13 cellular contexts compared by ENCODE assay signal in the genomic region with DNA sequence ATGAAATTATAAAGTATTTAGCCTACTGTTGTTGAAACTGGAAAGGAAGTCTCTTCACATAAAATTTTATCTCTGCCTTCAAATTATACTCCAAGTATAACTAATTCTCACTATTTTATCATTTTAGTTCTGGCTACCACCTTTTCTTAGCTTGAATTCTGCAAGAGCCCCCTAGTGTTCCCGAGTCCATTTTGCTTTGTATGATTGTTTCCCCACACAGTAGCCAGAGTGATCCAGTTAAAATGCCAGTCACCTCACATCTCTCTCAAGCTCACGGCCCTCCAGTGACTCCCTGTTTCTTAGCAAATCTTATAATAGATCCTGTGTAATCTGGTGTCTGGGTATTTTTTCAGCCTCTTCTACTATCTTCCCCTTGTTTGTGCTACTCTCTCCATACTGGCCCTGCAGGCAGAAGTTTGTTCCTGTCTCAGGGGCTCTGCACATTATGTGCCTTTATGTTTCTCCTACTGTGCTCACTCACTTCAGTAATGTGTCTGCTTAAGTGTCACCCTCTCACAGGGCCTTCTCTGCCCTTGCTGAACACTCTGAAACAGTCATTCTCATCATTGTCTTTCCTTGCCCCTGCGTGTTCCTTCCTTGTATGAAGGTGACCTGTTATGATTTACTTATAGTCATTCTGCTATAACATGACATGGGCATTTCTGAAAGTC. TPM values are rescaled to one million over a fixed set of nuclear protein-coding genes. Genes with fewer than 3 reads are reported as not detected.
DNase-seq lines count a peak whose midpoint lies in the region; ATAC-seq and TF ChIP-seq lines count a peak whose summit lies in the region.
"Had no signal": no experiment of that assay in that cellular context is flagged by ENCODE, and none has a peak within 500 bp of the region (broad histone marks: within the 10 kb centered on the region; RNA-seq: fewer than 3 reads in every experiment).

No MANE protein-coding gene starts in this region.

- no peak overlapping the region for H3K4me3 Mint-ChIP-seq in activated T-helper 17 cell treated with anti-CD3 and anti-CD28 coated beads, Interleukin-2, amount 50 U/mL, for 72 hours
- no peak overlapping the region for H3K4me3 Mint-ChIP-seq in stimulated activated naive B cell treated with anti-CD40 and anti-IgM and Interleukin-4, amounts not matched to agents 10 μg/mL and 1 μg/mL and 100 μg/mL, for 72 hours

- H3K4me1 Mint-ChIP-seq in activated T-helper 17 cell treated with anti-CD3 and anti-CD28 coated beads, Interleukin-2, amount 50 U/mL, for 72 hours, result peaks cover 35% of the 10 kb centered on the region
- peaks cover 20 to 43% of the 10 kb centered on the region in 2 donors for H3K4me1 Mint-ChIP-seq in stimulated activated naive B cell treated with anti-CD40 and anti-IgM and Interleukin-4, amounts not matched to agents 10 μg/mL and 1 μg/mL and 100 μg/mL, for 72 hours

- no peaks in the 10 kb centered on the region for H3K9me3 ChIP-seq in prostate gland
- H3K9me3 ChIP-seq: breast epithelium had no signal

- peaks cover 99% of the 10 kb centered on the region for H3K36me3 Mint-ChIP-seq in activated T-helper 17 cell treated with anti-CD3 and anti-CD28 coated beads, Interleukin-2, amount 50 U/mL, for 72 hours (ENCODE audit: low read depth)
- H3K36me3 Mint-ChIP-seq in stimulated activated naive B cell treated with anti-CD40 and anti-IgM and Interleukin-4, amounts not matched to agents 10 μg/mL and 1 μg/mL and 100 μg/mL, for 72 hours, result peaks cover 32 to 39% of the 10 kb centered on the region in 2 donors

- H3K4me3 ChIP-seq in AG09309 (ENCODE audit: control insufficient read depth, low read depth, low read length) (no peak overlapping the region), GM06990 (replicated peaks; ENCODE audit: low read depth, low read length) (no peak overlapping the region), prostate gland (no peak overlapping the region)
- H3K4me3 ChIP-seq: breast epithelium had no signal

- TF ChIP-seq CTCF in AG09309 (IDR thresholded peaks at IDR 0.05; ENCODE audit: control insufficient read depth, insufficient read depth, low read depth, low read length, missing control alignments) (peak; percentile 9), GM06990 (IDR thresholded peaks at IDR 0.05; ENCODE audit: insufficient read depth, low read length, poor library complexity, severe bottlenecking) (peak; percentile 8), prostate gland (IDR thresholded peaks at IDR 0.05) (no peak)

- H3K27me3 Mint-ChIP-seq in activated T-helper 17 cell treated with anti-CD3 and anti-CD28 coated beads, Interleukin-2, amount 50 U/mL, for 72 hours, result no peaks in the 10 kb centered on the region
- no peaks in the 10 kb centered on the region for H3K27me3 Mint-ChIP-seq in stimulated activated naive B cell treated with anti-CD40 and anti-IgM and Interleukin-4, amounts not matched to agents 10 μg/mL and 1 μg/mL and 100 μg/mL, for 72 hours

- no peak for ATAC-seq in activated T-helper 17 cell treated with anti-CD3 and anti-CD28 coated beads, Interleukin-2, amount 50 U/mL, for 72 hours (replicated peaks)
- no peak for ATAC-seq in stimulated activated naive B cell treated with anti-CD40 and anti-IgM and Interleukin-4, amounts not matched to agents 10 μg/mL and 1 μg/mL and 100 μg/mL, for 72 hours (replicated peaks)

- intact Hi-C loops in prostate gland (cut with DNase I), result no loop called here

- H3K4me1 ChIP-seq in prostate gland (replicated peaks), result peaks cover 6% of the 10 kb centered on the region

- 49% methylated on average over 3 of the region's 3 CpGs for WGBS in prostate gland

- H3K9me3 Mint-ChIP-seq in activated T-helper 17 cell treated with anti-CD3 and anti-CD28 coated beads, Interleukin-2, amount 50 U/mL, for 72 hours, result no peaks in the 10 kb centered on the region
- H3K9me3 Mint-ChIP-seq in stimulated activated naive B cell treated with anti-CD40 and anti-IgM and Interleukin-4, amounts not matched to agents 10 μg/mL and 1 μg/mL and 100 μg/mL, for 72 hours, result no peaks in the 10 kb centered on the region

- H3K27me3 ChIP-seq in GM06990 (replicated peaks; ENCODE audit: control insufficient read depth, insufficient read depth, low read length) (no peaks in the 10 kb centered on the region), prostate gland (replicated peaks; ENCODE audit: insufficient read depth) (no peaks in the 10 kb centered on the region)
- H3K27me3 ChIP-seq: breast epithelium had no signal

- H3K27ac ChIP-seq in prostate gland, result no peak overlapping the region
- H3K27ac ChIP-seq: breast epithelium had no signal

- DNase-seq in AG09309 (ENCODE audit: low read depth) (no peak), GM06990 (ENCODE audit: extremely low read depth, insufficient read length) (no peak), left kidney (ENCODE audit: low read depth, low spot score) (peak; percentile 18), prostate gland (ENCODE audit: low spot score) (no peak), NCI-H2196 (lab: John Stamatoyannopoulos, UW; ENCODE audit: unreplicated experiment) (no peak), KG1 (lab: John Stamatoyannopoulos, UW) (no peak)
- no peak for DNase-seq in stimulated activated naive B cell treated with anti-CD40 and anti-IgM and Interleukin-4, amounts not matched to agents 10 μg/mL and 1 μg/mL and 100 μg/mL, for 72 hours
- DNase-seq: activated CD8-positive, alpha-beta memory T cell treated with anti-CD3 and anti-CD28 coated beads, Interleukin-2, amount 50 U/mL, for 4 hours; erythroblast; NCI-H2081; T-helper 9 cell had no signal

- no peak for TF ChIP-seq POLR2A in prostate gland (IDR thresholded peaks at IDR 0.05)

- H3K36me3 ChIP-seq in GM06990 (ENCODE audit: control insufficient read depth, insufficient read depth, low read length) (peaks cover 7% of the 10 kb centered on the region), prostate gland (no peaks in the 10 kb centered on the region)

- H3K27ac Mint-ChIP-seq in activated T-helper 17 cell treated with anti-CD3 and anti-CD28 coated beads, Interleukin-2, amount 50 U/mL, for 72 hours, result peak overlapping the region; percentile 7
- no peak overlapping the region for H3K27ac Mint-ChIP-seq in stimulated activated naive B cell treated with anti-CD40 and anti-IgM and Interleukin-4, amounts not matched to agents 10 μg/mL and 1 μg/mL and 100 μg/mL, for 72 hours

RNA-seq across cellular contexts. Expression of a gene that starts 8.9 kb away (rescaled TPM):
- 100 to 1,000 TPM; 119 to 123 TPM for total RNA-seq in activated T-helper 17 cell treated with anti-CD3 and anti-CD28 coated beads, Interleukin-2, amount 50 U/mL, for 72 hours
- 100 to 1,000 TPM; 107 to 143 TPM for total RNA-seq in prostate gland

Comparison
In these comparisons a context has a peak if more than half of its experiments do, and no peak if none do; other contexts are left out.
1. CTCF ChIP-seq: peak in AG09309 (single experiment) and GM06990 (single experiment); none in prostate gland (0 of 4).